Comparison of ENCODE assay signal across 8 cellular contexts in genomic region chr6:113858067-113858604, GRCh38. TPM values are rescaled to one million over a fixed set of nuclear protein-coding genes. Genes with fewer than 3 reads are reported as not detected.
DNase-seq lines count a peak whose midpoint lies in the region; ATAC-seq, FAIRE-seq and TF ChIP-seq lines count a peak whose summit lies in the region.

No MANE protein-coding gene starts in this region.

- H3K27ac ChIP-seq in adrenal gland, result peak overlapping the region; percentile 66 to 91 (median 84)
- H3K27ac ChIP-seq in sigmoid colon, result peak overlapping the region; percentile 89 to 99 (median 96)

- intact Hi-C loops in Right ventricle myocardium inferior (cut with DNase I) (loop anchor here (2.0 to 10.0 kb wide), 10 partner anchors 21 to 983 kb away; no protein-coding TSS in a partner anchor), cardiac septum (cut with DNase I) (loop anchor here (2.0 to 10.0 kb wide), 6 partner anchors 44 to 1076 kb away; no protein-coding TSS in a partner anchor), adrenal gland (cut with DNase I) (no loop called here), sigmoid colon (cut with DNase I) (loop anchor here (2.0 to 10.0 kb wide), 5 partner anchors 21 to 846 kb away; no protein-coding TSS in a partner anchor)

- whole genome bisulfite sequencing in adrenal gland, 4 donors, result 2% methylated on average over 25 of the region's 25 CpGs
- 0 to 1% methylated on average over 25 of the region's 25 CpGs for WGBS in sigmoid colon, 2 donors

- ATAC-seq in Right ventricle myocardium inferior (no peak), GM18867 (IDR thresholded peaks at IDR 0.05; ENCODE audit: unreplicated experiment) (no peak)

- no peaks in the 10 kb centered on the region for H3K36me3 ChIP-seq in adrenal gland (replicated peaks in 1 of 2)
- no peaks in the 10 kb centered on the region for H3K36me3 ChIP-seq in sigmoid colon

- DNase-seq in Right ventricle myocardium inferior (ENCODE audit: missing footprints), result peak; percentile 73
- no peak for DNase-seq in cardiac septum (ENCODE audit: low spot score)
- peak; percentile 43 for DNase-seq in NCI-H2107 treated with DMSO at 0.1 percent for 48 hours (lab: John Stamatoyannopoulos, UW; ENCODE audit: unreplicated experiment)
- peak in 5 of 7 donors; percentile 6 to 57 (median 22) for DNase-seq in adrenal gland
- peak; percentile 70 for DNase-seq in hepatic stellate cell (ENCODE audit: low spot score)
- peak; percentile 78 for DNase-seq in sigmoid colon
- no peak for DNase-seq in GM12892 (ENCODE audit: insufficient read length)

- peak overlapping the region in 3 of 4 donors; percentile 39 to 70 (median 68) for H3K4me3 ChIP-seq in adrenal gland
- H3K4me3 ChIP-seq in sigmoid colon, result peak overlapping the region; percentile 50 to 79 (median 70)

- TF ChIP-seq CTCF in adrenal gland (IDR thresholded peaks at IDR 0.05), result no peak
- TF ChIP-seq CTCF in sigmoid colon (IDR thresholded peaks at IDR 0.05), result no peak

- FAIRE-seq in GM12892 (lab: Jason Lieb, UNC), result no peak

- TF ChIP-seq EP300 in sigmoid colon (IDR thresholded peaks at IDR 0.05), result no peak

- H3K9me3 ChIP-seq in adrenal gland (replicated peaks in 1 of 3) (no peaks in the 10 kb centered on the region), sigmoid colon (no peaks in the 10 kb centered on the region)

- H3K4me1 ChIP-seq in adrenal gland (replicated peaks in 1 of 2) (peaks cover 8 to 23% of the 10 kb centered on the region in 2 donors), sigmoid colon (peaks cover 0 to 21% (median 12%) of the 10 kb centered on the region in 4 donors)

- peaks cover 6% of the 10 kb centered on the region for H3K27me3 ChIP-seq in adrenal gland
- H3K27me3 ChIP-seq in sigmoid colon, result no peaks in the 10 kb centered on the region

- TF ChIP-seq POLR2A in adrenal gland (IDR thresholded peaks at IDR 0.05) (no peak), sigmoid colon (IDR thresholded peaks at IDR 0.05) (no peak), GM12892 (IDR thresholded peaks at IDR 0.05; ENCODE audit: low read depth, low read length) (no peak)

RNA-seq across cellular contexts. Expression of gene MARCKS, which starts 1.0 kb away (rescaled TPM):
- total RNA-seq in Right ventricle myocardium inferior, result 28.4 TPM
- 19.3 TPM for total RNA-seq in cardiac septum
- 10 to 100 TPM; 27.6 to 65.1 (median 42.5) TPM for total RNA-seq in adrenal gland
- polyA plus RNA-seq in adrenal gland, result 10 to 100 TPM in 2 of 3 donors, 1 to 10 TPM in 1; 8.7 to 12.8 (median 12.3) TPM
- 10 to 100 TPM; 43.1 to 67.1 (median 54.0) TPM for total RNA-seq in sigmoid colon
- polyA plus RNA-seq in sigmoid colon, result 10 to 100 TPM; 30.0 to 64.3 (median 42.5) TPM
- polyA plus RNA-seq in GM12892 (2012; ENCODE audit: missing spikeins), result 78.9 TPM

Comparison
In these comparisons a context has a peak if more than half of its experiments do, and no peak if none do; other contexts are left out.
1. DNase-seq: peak in Right ventricle myocardium inferior (single experiment), NCI-H2107 treated with DMSO at 0.1 percent for 48 hours (single experiment), adrenal gland (5 of 7), hepatic stellate cell (single experiment) and sigmoid colon (single experiment); none in cardiac septum (single experiment) and GM12892 (single experiment).
2. intact Hi-C loops: an anchor here in Right ventricle myocardium inferior (2.0 to 10.0 kb wide), cardiac septum (2.0 to 10.0 kb wide) and sigmoid colon (2.0 to 10.0 kb wide); none called in adrenal gland.